In the genomic region with DNA sequence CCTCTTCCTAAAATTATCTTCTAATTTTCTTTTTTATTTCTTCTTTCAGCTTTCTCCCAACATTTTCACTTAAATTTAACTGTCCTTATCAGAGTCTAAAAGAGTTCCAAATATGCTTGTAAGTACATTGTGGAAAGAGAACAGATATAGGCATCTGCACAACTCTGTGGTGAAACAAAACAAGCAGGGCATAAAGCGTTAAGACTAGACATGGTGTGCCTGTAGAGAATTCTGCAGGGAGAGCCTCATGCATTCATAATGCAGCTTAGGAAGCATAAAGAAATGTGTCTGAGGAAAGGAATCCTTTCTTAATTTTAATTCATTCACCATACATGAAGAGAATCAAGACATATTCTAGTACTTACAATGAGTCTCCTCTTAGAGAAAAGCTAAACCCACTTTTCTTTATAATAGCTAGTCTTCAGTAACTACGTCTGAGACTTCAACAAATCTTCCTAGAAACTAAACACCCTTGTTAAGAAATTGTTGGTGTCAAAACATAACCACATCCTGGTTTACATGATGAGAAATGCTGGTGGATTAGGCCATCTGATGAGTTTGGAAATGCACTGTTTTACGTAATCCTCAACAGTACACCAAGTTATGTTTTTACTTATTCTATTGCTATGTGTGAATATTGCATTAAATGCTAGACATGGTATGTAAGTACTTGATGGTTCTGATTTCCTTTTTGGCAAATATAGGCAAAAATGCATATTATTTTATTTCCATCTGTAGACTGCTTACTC, we compare ENCODE assay signal across 17 cellular contexts.
DNase-seq lines count a peak whose midpoint lies in the region; TF ChIP-seq lines count a peak whose summit lies in the region.
"Had no signal": no experiment of that assay in that cellular context is flagged by ENCODE, and none has a peak within 500 bp of the region (broad histone marks: within the 10 kb centered on the region; RNA-seq: fewer than 3 reads in every experiment).

No MANE protein-coding gene starts in this region.

- H3K4me3 ChIP-seq in AG10803 (ENCODE audit: low read length) = no peak overlapping the region

- no peak for TF ChIP-seq CTCF in AG10803 (conservative IDR thresholded peaks at IDR 0.05; ENCODE audit: low read length)

- no peaks in the 10 kb centered on the region for H3K27me3 Mint-ChIP-seq in T-helper 1 cell treated with Interleukin-12 subunit alpha and Interleukin-12 subunit beta and Interleukin-4 antibody, amounts not matched to agents 30 μg/mL and 1 μg/mL, for 36 hours (ENCODE audit: low read depth)

- no peaks in the 10 kb centered on the region for H3K4me1 Mint-ChIP-seq in T-helper 1 cell treated with Interleukin-12 subunit alpha and Interleukin-12 subunit beta and Interleukin-4 antibody, amounts not matched to agents 30 μg/mL and 1 μg/mL, for 36 hours (ENCODE audit: low read depth)

- H3K4me3 Mint-ChIP-seq in T-helper 1 cell treated with Interleukin-12 subunit alpha and Interleukin-12 subunit beta and Interleukin-4 antibody, amounts not matched to agents 30 μg/mL and 1 μg/mL, for 36 hours = no peak overlapping the region
- H3K4me3 Mint-ChIP-seq: activated T-cell treated with anti-CD3 and anti-CD28 coated beads, Interleukin-2, amount 50 U/mL, for 72 hours had no signal

- H3K27ac Mint-ChIP-seq in T-helper 1 cell treated with Interleukin-12 subunit alpha and Interleukin-12 subunit beta and Interleukin-4 antibody, amounts not matched to agents 30 μg/mL and 1 μg/mL, for 36 hours = peak overlapping the region; percentile 63
- H3K27ac Mint-ChIP-seq: activated T-cell treated with anti-CD3 and anti-CD28 coated beads, Interleukin-2, amount 50 U/mL, for 72 hours had no signal

- peak; percentile 93 for DNase-seq in AG10803 (ENCODE audit: low read depth)
- peak; percentile 72 to 74 for DNase-seq in Kasumi-1 (lab: John Stamatoyannopoulos, UW)
- peak; percentile 97 for DNase-seq in iris pigment epithelial cell (ENCODE audit: low read depth)
- no peak for DNase-seq in HUDEP-2 (lab: John Stamatoyannopoulos, UW; ENCODE audit: unreplicated experiment in 76 of 76)
- no peak for DNase-seq in hepatic stellate cell (ENCODE audit: low spot score)
- DNase-seq in NCI-H2227 (lab: John Stamatoyannopoulos, UW; ENCODE audit: unreplicated experiment) = no peak
- DNase-seq in NCI-H446 treated with DMSO at 0.1 percent for 48 hours (lab: John Stamatoyannopoulos, UW) = no peak
- DNase-seq: ACHN; activated CD4-positive, alpha-beta T cell treated with anti-CD3 and anti-CD28 coated beads, Interleukin-2, amount 50 U/mL, for 4 hours; activated T-cell treated with anti-CD3 and anti-CD28 coated beads, Interleukin-2, amount 50 U/mL, for 72 hours; amniotic stem cell; DMS153; NCI-H1105; NCI-H510A; RPMI8226; T1000 had no signal

- no peaks in the 10 kb centered on the region for H3K36me3 Mint-ChIP-seq in T-helper 1 cell treated with Interleukin-12 subunit alpha and Interleukin-12 subunit beta and Interleukin-4 antibody, amounts not matched to agents 30 μg/mL and 1 μg/mL, for 36 hours (ENCODE audit: low read depth)

- peaks cover 15% of the 10 kb centered on the region for H3K9me3 Mint-ChIP-seq in T-helper 1 cell treated with Interleukin-12 subunit alpha and Interleukin-12 subunit beta and Interleukin-4 antibody, amounts not matched to agents 30 μg/mL and 1 μg/mL, for 36 hours

Comparison
In these comparisons a context has a peak if more than half of its experiments do, and no peak if none do; other contexts are left out.
1. DNase-seq: peak in AG10803 (single experiment), Kasumi-1 (2 of 2) and iris pigment epithelial cell (single experiment); none in HUDEP-2 (0 of 76), hepatic stellate cell (single experiment), NCI-H2227 (single experiment) and NCI-H446 treated with DMSO at 0.1 percent for 48 hours (single experiment).